ENCODE assay signal across 8 cellular contexts in the genomic region with DNA sequence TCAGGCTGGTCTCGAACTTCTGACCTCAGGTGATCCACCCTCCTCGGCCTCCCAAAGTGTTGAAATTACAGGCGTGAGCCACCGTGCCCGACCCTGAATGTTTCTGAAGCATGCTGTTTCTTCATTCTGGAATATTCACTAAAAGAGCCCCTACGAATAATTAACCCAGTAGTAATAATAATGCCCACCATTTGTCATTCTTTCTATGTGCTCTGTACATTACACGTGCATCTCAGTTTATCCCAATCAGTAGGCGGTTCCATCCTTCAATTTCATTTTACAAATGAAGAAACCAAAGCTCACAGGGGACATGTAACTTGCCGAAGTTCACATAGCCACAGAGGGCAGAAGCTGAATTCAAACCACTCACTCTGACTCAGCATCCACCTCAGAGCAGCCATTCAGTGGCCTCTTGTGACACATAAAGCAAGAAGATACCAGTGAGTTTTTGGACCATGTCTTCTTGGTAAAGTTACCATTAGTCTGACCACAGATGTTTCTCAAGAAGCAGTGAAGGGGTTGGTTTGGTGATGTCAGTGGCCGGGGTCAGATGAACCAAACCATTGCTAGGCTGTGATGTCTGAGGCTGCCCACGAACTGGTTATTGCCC.
DNase-seq lines count a peak whose midpoint lies in the region; ATAC-seq and TF ChIP-seq lines count a peak whose summit lies in the region.

No MANE protein-coding gene starts in this region.

- TF ChIP-seq CTCF in AG04450 (IDR thresholded peaks at IDR 0.05; ENCODE audit: low read depth, low read length) (no peak), gastroesophageal sphincter (IDR thresholded peaks at IDR 0.05) (no peak)
- TF ChIP-seq CTCF in activated CD8-positive, alpha-beta T cell treated with anti-CD3 and anti-CD28 coated beads for 36 hours (IDR thresholded peaks at IDR 0.05): no peak

- peak; percentile 92 for DNase-seq in AG04450 (ENCODE audit: low read depth, low spot score)
- peak; percentile 91 for DNase-seq in activated CD8-positive, alpha-beta T cell treated with anti-CD3 and anti-CD28 coated beads for 36 hours
- no peak for DNase-seq in SK-N-DZ (ENCODE audit: low spot score)
- no peak for DNase-seq in DMS 273 (lab: John Stamatoyannopoulos, UW; ENCODE audit: unreplicated experiment)

- H3K4me1 ChIP-seq in gastroesophageal sphincter: no peaks in the 10 kb centered on the region

- WGBS in gastroesophageal sphincter (ENCODE audit: low coverage in 1 of 2), 2 donors: 85 to 93% methylated on average over 3 to 10 of the region's 11 CpGs

- ATAC-seq in GM19372 (IDR thresholded peaks at IDR 0.05; ENCODE audit: low read depth, unreplicated experiment) (peak; percentile 76), HG03442 (IDR thresholded peaks at IDR 0.05; ENCODE audit: unreplicated experiment) (peak; percentile 87), gastroesophageal sphincter (peak; percentile 43)
- ATAC-seq in activated CD8-positive, alpha-beta T cell treated with anti-CD3 and anti-CD28 coated beads for 36 hours: peak; percentile 89

- H3K27ac ChIP-seq in AG04450 (ENCODE audit: low read depth, low read length): peak overlapping the region; percentile 99
- no peak overlapping the region for H3K27ac ChIP-seq in gastroesophageal sphincter

- no peaks in the 10 kb centered on the region for H3K9me3 ChIP-seq in AG04450 (ENCODE audit: control insufficient read depth, insufficient read depth, low read length)
- no peaks in the 10 kb centered on the region for H3K9me3 ChIP-seq in gastroesophageal sphincter

- H3K4me1 Mint-ChIP-seq in activated CD8-positive, alpha-beta T cell treated with anti-CD3 and anti-CD28 coated beads for 36 hours (ENCODE audit: low read depth): peaks cover 50% of the 10 kb centered on the region
- peaks cover 88% of the 10 kb centered on the region for H3K4me1 Mint-ChIP-seq in stimulated activated naive CD8-positive, alpha-beta T cell treated with anti-CD3 and anti-CD28 coated beads, Interleukin-15, Interleukin-2, amounts not matched to agents 100 ng/mL and 50 ng/mL, for 24 hours (ENCODE audit: low read depth)

- TF ChIP-seq EP300 in gastroesophageal sphincter (IDR thresholded peaks at IDR 0.05): no peak

- intact Hi-C loops in activated CD8-positive, alpha-beta T cell treated with anti-CD3 and anti-CD28 coated beads for 36 hours (cut with micrococcal nuclease): loop anchor here (1.0 to 5.0 kb wide), 2 partner anchors 77 to 104 kb away; no protein-coding TSS in a partner anchor

- H3K27me3 Mint-ChIP-seq in activated CD8-positive, alpha-beta T cell treated with anti-CD3 and anti-CD28 coated beads for 36 hours: no peaks in the 10 kb centered on the region
- H3K27me3 Mint-ChIP-seq in stimulated activated naive CD8-positive, alpha-beta T cell treated with anti-CD3 and anti-CD28 coated beads, Interleukin-15, Interleukin-2, amounts not matched to agents 100 ng/mL and 50 ng/mL, for 24 hours: no peaks in the 10 kb centered on the region

- POLR2A ChIA-PET in AG04450 (lab: Yijun Ruan, JAX): interaction anchor here (1.0 to 2.2 kb wide), 8 partner anchors 12 to 87 kb away, joined by 3 to 16 read pairs (median 6); no protein-coding TSS in a partner anchor
- POLR2A ChIA-PET in activated CD8-positive, alpha-beta T cell treated with anti-CD3 and anti-CD28 coated beads for 36 hours (lab: Charles Lee): interaction anchor here (0.6 to 2.6 kb wide), 8 partner anchors 9 to 77 kb away, joined by 3 to 15 read pairs (median 5); no protein-coding TSS in a partner anchor

- H3K27me3 ChIP-seq in AG04450 (ENCODE audit: control insufficient read depth, insufficient read depth, low read length) (no peaks in the 10 kb centered on the region), gastroesophageal sphincter (no peaks in the 10 kb centered on the region)

- H3K36me3 ChIP-seq in gastroesophageal sphincter: no peaks in the 10 kb centered on the region

- H3K4me3 ChIP-seq in AG04450 (ENCODE audit: low read depth, low read length) (no peak overlapping the region), gastroesophageal sphincter (no peak overlapping the region)

- peaks cover 1% of the 10 kb centered on the region for H3K9me3 Mint-ChIP-seq in activated CD8-positive, alpha-beta T cell treated with anti-CD3 and anti-CD28 coated beads for 36 hours
- H3K9me3 Mint-ChIP-seq in stimulated activated naive CD8-positive, alpha-beta T cell treated with anti-CD3 and anti-CD28 coated beads, Interleukin-15, Interleukin-2, amounts not matched to agents 100 ng/mL and 50 ng/mL, for 24 hours: no peaks in the 10 kb centered on the region

- no peaks in the 10 kb centered on the region for H3K36me3 Mint-ChIP-seq in activated CD8-positive, alpha-beta T cell treated with anti-CD3 and anti-CD28 coated beads for 36 hours (ENCODE audit: low read depth)
- no peaks in the 10 kb centered on the region for H3K36me3 Mint-ChIP-seq in stimulated activated naive CD8-positive, alpha-beta T cell treated with anti-CD3 and anti-CD28 coated beads, Interleukin-15, Interleukin-2, amounts not matched to agents 100 ng/mL and 50 ng/mL, for 24 hours (ENCODE audit: low read depth)

- H3K4me3 Mint-ChIP-seq in activated CD8-positive, alpha-beta T cell treated with anti-CD3 and anti-CD28 coated beads for 36 hours: peak overlapping the region; percentile 0
- peak overlapping the region; percentile 56 for H3K4me3 Mint-ChIP-seq in stimulated activated naive CD8-positive, alpha-beta T cell treated with anti-CD3 and anti-CD28 coated beads, Interleukin-15, Interleukin-2, amounts not matched to agents 100 ng/mL and 50 ng/mL, for 24 hours

- CTCF ChIA-PET in AG04450 (lab: Charles Lee): interaction anchor here (1.0 to 1.6 kb wide), 2 partner anchors 18 to 121 kb away, joined by 3 to 5 read pairs; no protein-coding TSS in a partner anchor
- CTCF ChIA-PET in activated CD8-positive, alpha-beta T cell treated with anti-CD3 and anti-CD28 coated beads for 36 hours (lab: Charles Lee): interaction anchor here (2.0 kb wide), 1 partner anchor 11 kb away, joined by 7 read pairs; no protein-coding TSS in a partner anchor

- H3K27ac Mint-ChIP-seq in activated CD8-positive, alpha-beta T cell treated with anti-CD3 and anti-CD28 coated beads for 36 hours: peak overlapping the region; percentile 81
- H3K27ac Mint-ChIP-seq in stimulated activated naive CD8-positive, alpha-beta T cell treated with anti-CD3 and anti-CD28 coated beads, Interleukin-15, Interleukin-2, amounts not matched to agents 100 ng/mL and 50 ng/mL, for 24 hours: peak overlapping the region; percentile 93

- no peak for TF ChIP-seq POLR2A in gastroesophageal sphincter (IDR thresholded peaks at IDR 0.05)

Comparison
In these comparisons a context has a peak if more than half of its experiments do, and no peak if none do; other contexts are left out.
1. DNase-seq: peak in AG04450 (single experiment) and activated CD8-positive, alpha-beta T cell treated with anti-CD3 and anti-CD28 coated beads for 36 hours (single experiment); none in SK-N-DZ (single experiment) and DMS 273 (single experiment).
2. Peak in every context shown above with its lines, with median percentiles within 50 percentile points of each other: ATAC-seq.